ENCODE assay signal across 1 cellular context in genomic region chr19:16200038-16200775, GRCh38.
TF ChIP-seq lines count a peak whose summit lies in the region.

No MANE protein-coding gene starts in this region.

TF ChIP-seq in HCT116, 20 proteins besides CTCF, POLR2A, EP300 and RAD21:
- no peak for TF ChIP-seq CEBPB (IDR thresholded peaks at IDR 0.05; ENCODE audit: low read depth)
- no peak for TF ChIP-seq ZNF274 (IDR thresholded peaks at IDR 0.05; ENCODE audit: low read depth, low read length)
- TF ChIP-seq FOSL1 (IDR thresholded peaks at IDR 0.05; ENCODE audit: low read depth), result no peak
- TF ChIP-seq YY1 (IDR thresholded peaks at IDR 0.05; ENCODE audit: extremely low read depth, insufficient replicate concordance, low read depth, low read length), result no peak
- TF ChIP-seq, protein P1, sequence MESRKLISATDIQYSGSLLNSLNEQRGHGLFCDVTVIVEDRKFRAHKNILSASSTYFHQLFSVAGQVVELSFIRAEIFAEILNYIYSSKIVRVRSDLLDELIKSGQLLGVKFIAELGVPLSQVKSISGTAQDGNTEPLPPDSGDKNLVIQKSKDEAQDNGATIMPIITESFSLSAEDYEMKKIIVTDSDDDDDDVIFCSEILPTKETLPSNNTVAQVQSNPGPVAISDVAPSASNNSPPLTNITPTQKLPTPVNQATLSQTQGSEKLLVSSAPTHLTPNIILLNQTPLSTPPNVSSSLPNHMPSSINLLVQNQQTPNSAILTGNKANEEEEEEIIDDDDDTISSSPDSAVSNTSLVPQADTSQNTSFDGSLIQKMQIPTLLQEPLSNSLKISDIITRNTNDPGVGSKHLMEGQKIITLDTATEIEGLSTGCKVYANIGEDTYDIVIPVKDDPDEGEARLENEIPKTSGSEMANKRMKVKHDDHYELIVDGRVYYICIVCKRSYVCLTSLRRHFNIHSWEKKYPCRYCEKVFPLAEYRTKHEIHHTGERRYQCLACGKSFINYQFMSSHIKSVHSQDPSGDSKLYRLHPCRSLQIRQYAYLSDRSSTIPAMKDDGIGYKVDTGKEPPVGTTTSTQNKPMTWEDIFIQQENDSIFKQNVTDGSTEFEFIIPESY (IDR thresholded peaks at IDR 0.05; ENCODE audit: extremely low read depth, insufficient replicate concordance, low read length), result no peak
- TF ChIP-seq EZH2 (IDR thresholded peaks at IDR 0.05), result no peak
- no peak for TF ChIP-seq CBX3 (IDR thresholded peaks at IDR 0.05; ENCODE audit: low read depth)
